ENCODE assay signal across 8 cellular contexts in the genomic region with DNA sequence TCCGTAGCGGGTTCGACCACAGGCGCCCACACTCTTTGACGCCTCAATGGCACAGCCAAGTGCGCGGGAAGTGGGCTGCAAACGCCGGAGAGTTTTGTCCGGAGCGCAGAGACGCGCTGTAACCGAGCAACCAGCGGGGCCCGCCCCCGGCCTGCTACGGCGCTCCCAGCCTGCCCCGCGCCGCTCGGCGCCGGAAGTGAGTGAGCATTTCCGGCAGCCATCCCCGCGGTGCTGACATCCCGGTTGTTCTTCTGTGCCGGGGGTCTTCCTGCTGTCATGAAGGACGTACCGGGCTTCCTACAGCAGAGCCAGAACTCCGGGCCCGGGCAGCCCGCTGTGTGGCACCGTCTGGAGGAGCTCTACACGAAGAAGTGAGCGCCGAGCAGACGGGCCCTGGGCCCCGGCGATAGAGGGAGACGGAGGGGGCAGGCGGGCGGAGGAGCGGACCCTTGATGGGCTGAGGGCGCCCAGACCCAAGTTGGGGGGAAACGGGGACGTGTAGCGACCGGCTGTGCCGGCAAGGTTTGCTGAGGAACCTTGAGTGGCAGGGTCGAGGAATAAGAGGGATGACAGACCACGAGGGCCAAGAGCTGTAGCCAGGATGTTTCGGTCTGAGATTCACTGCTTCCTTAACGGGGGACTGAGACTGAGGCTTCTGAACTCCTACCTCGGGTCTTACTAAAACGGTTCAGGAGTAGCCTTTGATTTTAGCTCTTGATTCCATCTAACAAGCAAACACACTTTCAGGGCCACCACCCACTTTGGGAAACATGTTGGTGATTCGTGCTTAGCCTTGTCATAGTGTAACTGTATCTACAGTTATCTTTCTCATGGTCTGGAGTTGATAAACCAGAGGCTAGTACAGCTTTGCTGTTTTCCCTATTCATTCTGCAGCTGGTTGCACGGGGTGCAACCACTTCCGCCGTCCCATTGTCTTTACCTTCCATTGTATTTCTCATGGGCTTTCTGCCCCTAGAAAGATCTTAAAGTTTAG. TPM values are rescaled to one million over a fixed set of nuclear protein-coding genes. Genes with fewer than 3 reads are reported as not detected.
DNase-seq lines count a peak whose midpoint lies in the region; ATAC-seq, FAIRE-seq and TF ChIP-seq lines count a peak whose summit lies in the region.

PSMD13 (plus strand) TSS at position 203 of the 994 bp plus-strand sequence; CDS start at position 277, 74 bp downstream.

- ATAC-seq in HG02642 (IDR thresholded peaks at IDR 0.05; ENCODE audit: poor library complexity, unreplicated experiment): peak; percentile 90

- peak; percentile 98 for FAIRE-seq in GM12892 (lab: Jason Lieb, UNC)

- in situ Hi-C loops in astrocyte of the cerebellum (cut with HindIII; ENCODE audit: low sequenced_read_pairs): no loop called here

- TF ChIP-seq CTCF in astrocyte of the cerebellum (IDR thresholded peaks at IDR 0.05; ENCODE audit: low read depth, low read length, missing control alignments): no peak

- TF ChIP-seq POLR2A in GM12892 (IDR thresholded peaks at IDR 0.05; ENCODE audit: low read depth, low read length): peak; percentile 84; the same call in 1 of the 2 replicates

- DNase-seq in GM12892 (ENCODE audit: insufficient read length): peak; percentile 92
- peak; percentile 84 for DNase-seq in NCI-H146 (lab: John Stamatoyannopoulos, UW)
- DNase-seq in T-helper 9 cell: peak; percentile 81
- DNase-seq in astrocyte of the cerebellum (ENCODE audit: low read depth): peak; percentile 49
- DNase-seq in hippocampal formation (lab: John Stamatoyannopoulos, UW): peak; percentile 71 to 80
- DNase-seq in retina: peak; percentile 96
- DNase-seq in cortex of kidney (lab: John Stamatoyannopoulos, UW): no peak

- peak within 1 kb of the TSS; percentile 96 for H3K4me3 ChIP-seq in astrocyte of the cerebellum (ENCODE audit: low read depth, low read length)

RNA-seq across cellular contexts. Expression of gene PSMD13, which starts in this region (rescaled TPM):
- 147 TPM for polyA plus RNA-seq in GM12892 (2012; ENCODE audit: missing spikeins)
